ENCODE assay signal across 2 cellular contexts in genomic region chr4:53147711-53148110, GRCh38.
TF ChIP-seq lines count a peak whose summit lies in the region.

No MANE protein-coding gene starts in this region.

TF ChIP-seq in liver, 16 proteins besides CTCF, POLR2A, EP300 and RAD21:
- TF ChIP-seq REST (IDR thresholded peaks at IDR 0.05) (no peak), HNF4A (conservative IDR thresholded peaks at IDR 0.05) (no peak), EGR1 (IDR thresholded peaks at IDR 0.05; ENCODE audit: low read depth in 2 of 2) (no peak), MAX (IDR thresholded peaks at IDR 0.05) (no peak)

TF ChIP-seq in HepG2, 621 proteins besides CTCF, POLR2A, EP300 and RAD21 (continued from another document):
- TF ChIP-seq GLMP (CRISPR knock-in tag; IDR thresholded peaks at IDR 0.05; ENCODE audit: borderline replicate concordance) (no peak), SRF (IDR thresholded peaks at IDR 0.05; ENCODE audit: low read depth, low read length) (no peak), ZNF674 (CRISPR knock-in tag; IDR thresholded peaks at IDR 0.05; ENCODE audit: low read depth) (no peak), ZNF160 (CRISPR knock-in tag; IDR thresholded peaks at IDR 0.05) (no peak), MLLT10 (CRISPR knock-in tag; IDR thresholded peaks at IDR 0.05) (no peak), ZFP90 (CRISPR knock-in tag; IDR thresholded peaks at IDR 0.05; ENCODE audit: borderline replicate concordance) (no peak), EZH2 (conservative IDR thresholded peaks at IDR 0.05; ENCODE audit: low read depth, low read length) (no peak), SNAPC2 (CRISPR knock-in tag; IDR thresholded peaks at IDR 0.05) (no peak), MTF1 (CRISPR knock-in tag; IDR thresholded peaks at IDR 0.05) (no peak), SIN3A (IDR thresholded peaks at IDR 0.05; ENCODE audit: borderline replicate concordance, low read depth, low read length) (no peak)
- TF ChIP-seq, protein P1, sequence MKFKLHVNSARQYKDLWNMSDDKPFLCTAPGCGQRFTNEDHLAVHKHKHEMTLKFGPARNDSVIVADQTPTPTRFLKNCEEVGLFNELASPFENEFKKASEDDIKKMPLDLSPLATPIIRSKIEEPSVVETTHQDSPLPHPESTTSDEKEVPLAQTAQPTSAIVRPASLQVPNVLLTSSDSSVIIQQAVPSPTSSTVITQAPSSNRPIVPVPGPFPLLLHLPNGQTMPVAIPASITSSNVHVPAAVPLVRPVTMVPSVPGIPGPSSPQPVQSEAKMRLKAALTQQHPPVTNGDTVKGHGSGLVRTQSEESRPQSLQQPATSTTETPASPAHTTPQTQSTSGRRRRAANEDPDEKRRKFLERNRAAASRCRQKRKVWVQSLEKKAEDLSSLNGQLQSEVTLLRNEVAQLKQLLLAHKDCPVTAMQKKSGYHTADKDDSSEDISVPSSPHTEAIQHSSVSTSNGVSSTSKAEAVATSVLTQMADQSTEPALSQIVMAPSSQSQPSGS (CRISPR knock-in tag; IDR thresholded peaks at IDR 0.05) = no peak
